ENCODE assay signal across 1 cellular context in genomic region chr22:50525104-50525958, GRCh38.
TF ChIP-seq lines count a peak whose summit lies in the region.

SCO2 (minus strand) TSS chr22:50525598; CDS start chr22:50524411, 1,187 bp downstream.

TF ChIP-seq in HepG2, 621 proteins besides CTCF, POLR2A, EP300 and RAD21 (continued from another document and continues in another):
- TF ChIP-seq ZBTB37 (CRISPR knock-in tag; IDR thresholded peaks at IDR 0.05) (no peak), ZNF432 (CRISPR knock-in tag; IDR thresholded peaks at IDR 0.05; ENCODE audit: borderline replicate concordance) (no peak), ZNF672 (CRISPR knock-in tag; IDR thresholded peaks at IDR 0.05) (0 out of 2 replicates have a peak, but pooled peaks have one; percentile 28), AFF4 (CRISPR knock-in tag; IDR thresholded peaks at IDR 0.05) (0 out of 2 replicates have a peak, but pooled peaks have one; percentile 9), ATAD3A (CRISPR knock-in tag; IDR thresholded peaks at IDR 0.05) (no peak), ZNF788 (CRISPR knock-in tag; IDR thresholded peaks at IDR 0.05; ENCODE audit: borderline replicate concordance) (peak; percentile 92), PAWR (CRISPR knock-in tag; IDR thresholded peaks at IDR 0.05; ENCODE audit: borderline replicate concordance) (no peak), ZNF503 (CRISPR knock-in tag; IDR thresholded peaks at IDR 0.05) (0 out of 2 replicates have a peak, but pooled peaks have one; percentile 19), KMT2B (CRISPR knock-in tag; IDR thresholded peaks at IDR 0.05) (peak; percentile 67), FOXM1 (CRISPR knock-in tag; IDR thresholded peaks at IDR 0.05) (0 out of 2 replicates have a peak, but pooled peaks have one; percentile 14), SP5 (CRISPR knock-in tag; IDR thresholded peaks at IDR 0.05; ENCODE audit: borderline replicate concordance, low read depth) (peak; percentile 79), PHF20 (CRISPR knock-in tag; IDR thresholded peaks at IDR 0.05) (peak; percentile 57), ZSCAN25 (CRISPR knock-in tag; IDR thresholded peaks at IDR 0.05) (no peak), ZNF337 (CRISPR knock-in tag; IDR thresholded peaks at IDR 0.05; ENCODE audit: borderline replicate concordance, low read depth) (peak; percentile 68; the same call in 1 of the 2 replicates), EED (CRISPR knock-in tag; IDR thresholded peaks at IDR 0.05) (peak; percentile 83), STAG1 (CRISPR knock-in tag; IDR thresholded peaks at IDR 0.05) (peak; percentile 39; the same call in 1 of the 2 replicates), ZNF414 (CRISPR knock-in tag; IDR thresholded peaks at IDR 0.05) (0 out of 2 replicates have a peak, but pooled peaks have one; percentile 41), USF2 (IDR thresholded peaks at IDR 0.05; ENCODE audit: low read depth, low read length) (peak; percentile 94), USF2 (CRISPR knock-in tag; IDR thresholded peaks at IDR 0.05; ENCODE audit: borderline replicate concordance) (peak; percentile 94; the same call in 1 of the 2 replicates), SMAD1 (CRISPR knock-in tag; IDR thresholded peaks at IDR 0.05; ENCODE audit: borderline replicate concordance, low read depth) (peak; percentile 91; the same call in 1 of the 2 replicates), ZFP82 (CRISPR knock-in tag; IDR thresholded peaks at IDR 0.05; ENCODE audit: borderline replicate concordance) (peak; percentile 76; the same call in 1 of the 2 replicates), ZNF350 (CRISPR knock-in tag; IDR thresholded peaks at IDR 0.05; ENCODE audit: borderline replicate concordance, low read depth) (peak; percentile 83), SSRP1 (CRISPR knock-in tag; IDR thresholded peaks at IDR 0.05) (no peak), ZNF230 (CRISPR knock-in tag; IDR thresholded peaks at IDR 0.05) (peak; percentile 52; the same call in 1 of the 2 replicates), TP53 (CRISPR knock-in tag; conservative IDR thresholded peaks at IDR 0.05) (peak; percentile 27; the same call in 1 of the 2 replicates), FOSL1 (CRISPR knock-in tag; IDR thresholded peaks at IDR 0.05; ENCODE audit: borderline replicate concordance) (no peak), ZNF609 (CRISPR knock-in tag; IDR thresholded peaks at IDR 0.05; ENCODE audit: borderline replicate concordance) (peak; percentile 61), ZSCAN5A (CRISPR knock-in tag; IDR thresholded peaks at IDR 0.05; ENCODE audit: borderline replicate concordance) (peak; percentile 69), WIZ (CRISPR knock-in tag; IDR thresholded peaks at IDR 0.05) (peak; percentile 62; the same call in 1 of the 2 replicates), IKZF1 (IDR thresholded peaks at IDR 0.05) (no peak), NFATC3 (CRISPR knock-in tag; IDR thresholded peaks at IDR 0.05) (peak; percentile 65; the same call in 1 of the 2 replicates), CREM (IDR thresholded peaks at IDR 0.05) (no peak), CREM (CRISPR knock-in tag; IDR thresholded peaks at IDR 0.05) (no peak), THAP7 (CRISPR knock-in tag; IDR thresholded peaks at IDR 0.05) (no peak), MTA1 (CRISPR knock-in tag; IDR thresholded peaks at IDR 0.05; ENCODE audit: borderline replicate concordance) (peak; percentile 56; the same call in 1 of the 2 replicates), ZNF430 (CRISPR knock-in tag; IDR thresholded peaks at IDR 0.05) (peak; percentile 4; the same call in 1 of the 2 replicates), SMAD3 (CRISPR knock-in tag; IDR thresholded peaks at IDR 0.05) (0 out of 2 replicates have a peak, but pooled peaks have one; percentile 31), FLYWCH1 (CRISPR knock-in tag; IDR thresholded peaks at IDR 0.05) (0 out of 2 replicates have a peak, but pooled peaks have one; percentile 61), ISL2 (CRISPR knock-in tag; IDR thresholded peaks at IDR 0.05) (0 out of 2 replicates have a peak, but pooled peaks have one; percentile 23), CEBPB (IDR thresholded peaks at IDR 0.05; ENCODE audit: borderline replicate concordance, low read depth, low read length) (no peak), PHF21A (CRISPR knock-in tag; IDR thresholded peaks at IDR 0.05) (peak; percentile 55), IKZF4 (CRISPR knock-in tag; IDR thresholded peaks at IDR 0.05; ENCODE audit: borderline replicate concordance, low read depth, not compliant biosample characterization) (peak; percentile 59), EZH2 (conservative IDR thresholded peaks at IDR 0.05; ENCODE audit: low read depth, low read length) (no peak), ZNF883 (CRISPR knock-in tag; IDR thresholded peaks at IDR 0.05; ENCODE audit: not compliant biosample characterization) (peak; percentile 62), ZNF549 (CRISPR knock-in tag; IDR thresholded peaks at IDR 0.05) (0 out of 2 replicates have a peak, but pooled peaks have one; percentile 44), YEATS2 (CRISPR knock-in tag; IDR thresholded peaks at IDR 0.05; ENCODE audit: borderline replicate concordance) (peak; percentile 50), ZNF550 (CRISPR knock-in tag; IDR thresholded peaks at IDR 0.05; ENCODE audit: borderline replicate concordance) (peak; percentile 73; the same call in 1 of the 2 replicates)
